Comparison of ENCODE assay signal across 26 cellular contexts in genomic region chr2:178101321-178102079, GRCh38. TPM values are rescaled to one million over a fixed set of nuclear protein-coding genes. Genes with fewer than 3 reads are reported as not detected.
DNase-seq lines count a peak whose midpoint lies in the region; ATAC-seq and TF ChIP-seq lines count a peak whose summit lies in the region.
"Had no signal": no experiment of that assay in that cellular context is flagged by ENCODE, and none has a peak within 500 bp of the region (broad histone marks: within the 10 kb centered on the region; RNA-seq: fewer than 3 reads in every experiment).

No MANE protein-coding gene starts in this region.

- WGBS in mesendoderm (ENCODE audit: extremely low coverage, insufficient coverage, low lambda C conversion rate), result no CpG with 5 or more reads among the region's 3 CpGs

- H3K27ac ChIP-seq in mesendoderm (ENCODE audit: low read depth, low read length), result no peak overlapping the region
- H3K27ac ChIP-seq: heart left ventricle, left ventricle myocardium inferior, tibial artery had no signal

- H3K23ac ChIP-seq in mesendoderm (ENCODE audit: low read length), result no peak overlapping the region

- H2BK120ac ChIP-seq in mesendoderm (ENCODE audit: low read depth, low read length), result no peak overlapping the region

- H3K4me3 ChIP-seq in choroid plexus epithelial cell (ENCODE audit: low read depth, low read length), result no peak overlapping the region
- no peak overlapping the region for H3K4me3 ChIP-seq in mesendoderm (ENCODE audit: low read length)
- H3K4me3 ChIP-seq: heart left ventricle, left ventricle myocardium inferior, tibial artery had no signal

- no peak for ATAC-seq in HG02973 (IDR thresholded peaks at IDR 0.05; ENCODE audit: unreplicated experiment)
- ATAC-seq: activated CD4-positive, CD25-positive, alpha-beta regulatory T cell treated with anti-CD3 and anti-CD28 coated beads, Interleukin-2, amount 50 U/mL, for 24 hours; activated CD8-positive, alpha-beta T cell treated with anti-CD3 and anti-CD28 coated beads, Interleukin-2, amount 10 ng/mL, durations not matched to agents 7 days and 5 days; effector memory CD8-positive, alpha-beta T cell; heart left ventricle had no signal

- DNase-seq in EH (ENCODE audit: low read depth) (peak; percentile 9), M059J (ENCODE audit: low read depth) (peak; percentile 19), choroid plexus epithelial cell (ENCODE audit: low read depth) (peak; percentile 10), mesendoderm (peak; percentile 23), GM13977 (ENCODE audit: low spot score) (no peak), GM13976 (ENCODE audit: low spot score) (no peak), dermis blood vessel endothelial cell (no peak)
- DNase-seq: activated CD8-positive, alpha-beta T cell treated with anti-CD3 and anti-CD28 coated beads, Interleukin-2, amount 10 ng/mL, durations not matched to agents 7 days and 5 days; activated naive CD4-positive, alpha-beta T cell treated with anti-CD3 and anti-CD28 coated beads, Interleukin-2, amount 10 ng/mL, durations not matched to agents 7 days and 5 days; activated T-cell treated with anti-CD3 and anti-CD28 coated beads, Interleukin-2, amount 50 U/mL, for 24 hours; AML-193; aorta; CD8-positive, alpha-beta memory T cell; DND-41; effector memory CD8-positive, alpha-beta T cell; heart left ventricle; left ventricle myocardium inferior; NCI-H1105; NCI-H2081; NCI-H446 treated with DMSO at 0.1 percent for 48 hours; small intestine; stimulated activated naive CD4-positive, alpha-beta T cell treated with Interleukin-2 at 50 U/mL for 16 hours; T1000; tibial artery had no signal

- TF ChIP-seq CTCF in choroid plexus epithelial cell (conservative IDR thresholded peaks at IDR 0.05; ENCODE audit: low read depth, low read length) (no peak), GM13977 (IDR thresholded peaks at IDR 0.05; ENCODE audit: extremely low read depth, insufficient read depth, missing control alignments) (no peak), GM13976 (IDR thresholded peaks at IDR 0.05; ENCODE audit: borderline replicate concordance, control extremely low read depth, extremely low read depth, insufficient read depth, missing control alignments) (no peak)

- H4K5ac ChIP-seq in mesendoderm (ENCODE audit: low read length), result no peak overlapping the region

- no peak overlapping the region for H2AK5ac ChIP-seq in mesendoderm (ENCODE audit: low read length)

- H3K9ac ChIP-seq in mesendoderm (ENCODE audit: low read length), result no peak overlapping the region

- H3K4me1 ChIP-seq in mesendoderm (ENCODE audit: control insufficient read depth, low read depth, low read length), result no peaks in the 10 kb centered on the region
- H3K4me1 ChIP-seq: heart left ventricle, left ventricle myocardium inferior, tibial artery had no signal

- in situ Hi-C loops in GM13977 (cut with MboI; ENCODE audit: low pct_unique_long_range_greater_than_20kb, low sequenced_read_pairs, unreplicated experiment), result loop anchor here (25.0 kb wide), 1 partner anchor 311 kb away; no protein-coding TSS in a partner anchor
- in situ Hi-C loops in GM13976 (cut with MboI; ENCODE audit: low sequenced_read_pairs, unreplicated experiment), result loop anchor here (25.0 kb wide), 1 partner anchor 311 kb away; no protein-coding TSS in a partner anchor

- H3K27me3 ChIP-seq in mesendoderm (ENCODE audit: insufficient read depth, low read length, poor library complexity), result no peaks in the 10 kb centered on the region
- H3K27me3 ChIP-seq: heart left ventricle, tibial artery had no signal

- no peak overlapping the region for H2BK15ac ChIP-seq in mesendoderm (replicated peaks; ENCODE audit: low read depth)

- H4K8ac ChIP-seq in mesendoderm (ENCODE audit: low read depth, low read length), result no peak overlapping the region

- H3K56ac ChIP-seq in mesendoderm (ENCODE audit: low read length), result no peak overlapping the region

- H3K4me2 ChIP-seq in mesendoderm (ENCODE audit: low read length), result no peak overlapping the region

- no peaks in the 10 kb centered on the region for H3K79me1 ChIP-seq in mesendoderm (ENCODE audit: low read length)

- no peak overlapping the region for H3K18ac ChIP-seq in mesendoderm (ENCODE audit: low read length)

- no peaks in the 10 kb centered on the region for H3K79me2 ChIP-seq in mesendoderm (ENCODE audit: control insufficient read depth, insufficient read depth, low read length)

- no peak overlapping the region for H3K4ac ChIP-seq in mesendoderm (ENCODE audit: low read depth, low read length)

- H2BK5ac ChIP-seq in mesendoderm (ENCODE audit: low read length), result no peak overlapping the region

- H3K36me3 ChIP-seq in mesendoderm (ENCODE audit: control insufficient read depth, insufficient read depth, low read length), result no peaks in the 10 kb centered on the region
- H3K36me3 ChIP-seq: heart left ventricle, left ventricle myocardium inferior, tibial artery had no signal

RNA-seq across cellular contexts. Expression of gene RBM45, which starts 10.7 kb away (rescaled TPM):
- 9.0 and 10.0 TPM in 2 replicates for total RNA-seq in M059J (2014; rRNA removed; shearing (Covaris generic))
- polyA plus RNA-seq in mesendoderm (2013, experiment 1 of 2), result 20.2 TPM
- 20.1 TPM for polyA plus RNA-seq in mesendoderm (2013, experiment 2 of 2)
- 23.0 and 27.4 TPM in 2 replicates for total RNA-seq in dermis blood vessel endothelial cell

RNA-seq across cellular contexts. Expression of gene PDE11A, which starts 28.9 kb away (rescaled TPM):
- 0.49 and 2.0 TPM in 2 replicates for total RNA-seq in M059J (2014; rRNA removed; shearing (Covaris generic))
- 0.03 TPM for polyA plus RNA-seq in mesendoderm (2013, experiment 1 of 2)
- polyA plus RNA-seq in mesendoderm (2013, experiment 2 of 2), result 0.01 TPM
- total RNA-seq in dermis blood vessel endothelial cell, result 0.09 and 0.17 TPM in 2 replicates
- total RNA-seq: activated CD8-positive, alpha-beta T cell treated with anti-CD3 and anti-CD28 coated beads, Interleukin-2, amount 10 ng/mL, durations not matched to agents 7 days and 5 days; CD8-positive, alpha-beta memory T cell had no signal
- polyA plus RNA-seq: CD8-positive, alpha-beta memory T cell had no signal

Comparison
In these comparisons a context has a peak if more than half of its experiments do, and no peak if none do; other contexts are left out.
1. DNase-seq: peak in EH (single experiment), M059J (single experiment), choroid plexus epithelial cell (single experiment) and mesendoderm (single experiment); none in GM13977 (single experiment), GM13976 (single experiment) and dermis blood vessel endothelial cell (single experiment).